Comparison of ENCODE assay signal across 19 cellular contexts in the genomic region with DNA sequence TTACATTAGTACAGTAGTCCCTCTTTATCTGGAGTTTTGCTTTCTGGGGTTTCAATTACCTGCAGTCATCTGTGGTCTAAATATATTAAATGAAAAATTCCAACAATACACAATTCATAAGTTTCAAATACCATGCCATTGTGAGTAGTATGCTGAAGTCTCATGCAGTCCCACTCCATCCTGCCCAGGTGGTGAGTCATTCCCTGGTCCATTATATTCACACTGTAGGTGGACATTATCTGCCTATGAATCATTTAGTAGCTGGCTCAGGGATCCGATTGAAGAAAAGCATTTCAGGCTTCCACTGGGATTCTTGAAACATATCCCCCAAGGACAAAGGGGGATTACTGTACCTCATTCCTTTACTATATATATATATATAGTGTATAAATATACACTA.
A peak's percentile ranks its signal among the peaks of the same experiment; 100 is the strongest.
DNase-seq lines count a peak whose midpoint lies in the region; ATAC-seq and TF ChIP-seq lines count a peak whose summit lies in the region.
"Had no signal": no experiment of that assay in that cellular context is flagged by ENCODE, and none has a peak within 500 bp of the region (broad histone marks: within the 10 kb centered on the region; RNA-seq: fewer than 3 reads in every experiment).

No MANE protein-coding gene starts in this region.

- peaks cover 11% of the 10 kb centered on the region for H3K27me3 Mint-ChIP-seq in activated T-cell treated with anti-CD3 and anti-CD28 coated beads, Interleukin-2, amount 50 U/mL, for 72 hours (ENCODE audit: low read depth)

- H3K36me3 Mint-ChIP-seq in activated T-cell treated with anti-CD3 and anti-CD28 coated beads, Interleukin-2, amount 50 U/mL, for 72 hours (ENCODE audit: insufficient read depth in 2 of 2): no peaks in the 10 kb centered on the region

- H3K9me3 Mint-ChIP-seq in activated T-cell treated with anti-CD3 and anti-CD28 coated beads, Interleukin-2, amount 50 U/mL, for 72 hours: no peaks in the 10 kb centered on the region

- H3K27me3 ChIP-seq in kidney epithelial cell (ENCODE audit: control insufficient read depth, insufficient read depth, low read length): peaks cover 6% of the 10 kb centered on the region

- in situ Hi-C loops in Caki2 (cut with HindIII; ENCODE audit: low pct_unique_long_range_greater_than_20kb, low sequenced_read_pairs): no loop called here

- DNase-seq in Caki2 (ENCODE audit: low read depth) (peak; percentile 19), LoVo (ENCODE audit: low spot score) (peak; percentile 36), astrocyte of the hippocampus (ENCODE audit: low read depth, low spot score) (peak; percentile 93), kidney epithelial cell (ENCODE audit: low read depth) (peak; percentile 39), NCI-H1694 treated with DMSO at 0.1 percent for 48 hours (lab: John Stamatoyannopoulos, UW) (no peak), NCI-H526 (lab: John Stamatoyannopoulos, UW) (no peak), sciatic nerve (ENCODE audit: low spot score) (no peak)
- DNase-seq in activated T-cell treated with anti-CD3 and anti-CD28 coated beads, Interleukin-2, amount 50 U/mL, for 72 hours: no peak
- DNase-seq: activated CD4-positive, alpha-beta T cell treated with anti-CD3 and anti-CD28 coated beads for 48 hours; activated T-cell treated with anti-CD3 and anti-CD28 coated beads, Interleukin-2, amount 50 U/mL, for 1 hour; AML-193; DMS153; foreskin melanocyte; NCI-H2029; NCI-H748 treated with DMSO at 0.1 percent for 48 hours; occipital lobe; T1000 had no signal

- intact Hi-C loops in sciatic nerve (cut with DNase I): no loop called here

- ATAC-seq in sciatic nerve: no peak
- ATAC-seq in activated T-cell treated with anti-CD3 and anti-CD28 coated beads, Interleukin-2, amount 50 U/mL, for 72 hours (replicated peaks in 1 of 2): no peak
- ATAC-seq: HCT116, Right ventricle myocardium inferior had no signal

- H3K4me1 Mint-ChIP-seq in activated T-cell treated with anti-CD3 and anti-CD28 coated beads, Interleukin-2, amount 50 U/mL, for 72 hours (ENCODE audit: low read depth): peaks cover 10% of the 10 kb centered on the region

- no peak for TF ChIP-seq CTCF in kidney epithelial cell (IDR thresholded peaks at IDR 0.05; ENCODE audit: insufficient read depth, low read length, poor library complexity, severe bottlenecking)

- H3K36me3 ChIP-seq in kidney epithelial cell (ENCODE audit: control insufficient read depth, insufficient read depth, low read length): no peaks in the 10 kb centered on the region

- H3K27ac Mint-ChIP-seq in activated T-cell treated with anti-CD3 and anti-CD28 coated beads, Interleukin-2, amount 50 U/mL, for 72 hours: no peak overlapping the region

- no peak overlapping the region for H3K4me3 Mint-ChIP-seq in activated T-cell treated with anti-CD3 and anti-CD28 coated beads, Interleukin-2, amount 50 U/mL, for 72 hours

- H3K4me3 ChIP-seq in kidney epithelial cell (ENCODE audit: low read depth, low read length): no peak overlapping the region

Comparison
In these comparisons a context has a peak if more than half of its experiments do, and no peak if none do; other contexts are left out.
1. DNase-seq: peak in Caki2 (single experiment), LoVo (single experiment), astrocyte of the hippocampus (single experiment) and kidney epithelial cell (single experiment); none in NCI-H1694 treated with DMSO at 0.1 percent for 48 hours (single experiment), NCI-H526 (0 of 2), sciatic nerve (single experiment) and activated T-cell treated with anti-CD3 and anti-CD28 coated beads, Interleukin-2, amount 50 U/mL, for 72 hours (0 of 2).